9 cellular contexts compared by ENCODE assay signal in genomic region chr16:27374231-27374793, GRCh38. TPM values are rescaled to one million over a fixed set of nuclear protein-coding genes. Genes with fewer than 3 reads are reported as not detected.
DNase-seq lines count a peak whose midpoint lies in the region; ATAC-seq, FAIRE-seq and TF ChIP-seq lines count a peak whose summit lies in the region.
"Had no signal": no experiment of that assay in that cellular context is flagged by ENCODE, and none has a peak within 500 bp of the region (broad histone marks: within the 10 kb centered on the region; RNA-seq: fewer than 3 reads in every experiment).

No MANE protein-coding gene starts in this region.

- 0 out of 2 replicates have a peak overlapping the region, but pooled peaks have one; percentile 3 for H3K9ac ChIP-seq in GM12878 (ENCODE audit: control insufficient read depth, insufficient read depth, low read length)

- WGBS in GM12878 (ENCODE audit: insufficient coverage, insufficient replicate concordance, low lambda C conversion rate, missing lambda C conversion rate) = 2% methylated on average over 7 of the region's 7 CpGs
- WGBS in aorta, 2 donors = 81 to 83% methylated on average over 7 of the region's 7 CpGs

- CTCF ChIA-PET in GM12878 (lab: Yijun Ruan, JAX) = interaction anchor here (0.6 to 11.8 kb wide), 12 partner anchors 14 to 195 kb away, joined by 3 to 259 read pairs (median 13); no protein-coding TSS in a partner anchor
- CTCF ChIA-PET in Calu3 (lab: Charles Lee) = interaction anchor here (0.6 to 1.1 kb wide), 2 partner anchors 13 to 203 kb away, joined by 3 read pairs; no protein-coding TSS in a partner anchor

- no peaks in the 10 kb centered on the region for H3K79me2 ChIP-seq in GM12878 (ENCODE audit: control insufficient read depth, insufficient read depth, low read length)

- H3K9me3 ChIP-seq in GM12878 (replicated peaks; ENCODE audit: control insufficient read depth, insufficient read depth, low read length) = peaks cover 12% of the 10 kb centered on the region; the same call in 2 of the 3 replicates
- no peaks in the 10 kb centered on the region for H3K9me3 ChIP-seq in aorta (ENCODE audit: control insufficient read depth, low read length)

- H2AFZ ChIP-seq in GM12878 (ENCODE audit: control insufficient read depth, low read depth, low read length) = no peak overlapping the region

- FAIRE-seq in GM12878 (lab: Jason Lieb, UNC) = no peak

- DNase-seq in stimulated activated naive CD8-positive, alpha-beta T cell treated with anti-CD3 and anti-CD28 coated beads, Interleukin-15, Interleukin-2, amounts not matched to agents 100 U/mL and 50 U/mL, for 24 hours = no peak
- no peak for DNase-seq in stimulated activated naive CD8-positive, alpha-beta T cell treated with anti-CD3 and anti-CD28 coated beads, Interleukin-15, amount 100 ng/mL, for 72 hours
- DNase-seq in GM12878 (ENCODE audit: low read depth, low spot score) (peak; percentile 80), iPS-NIHi7 (ENCODE audit: extremely low spot score) (no peak), GM13976 (ENCODE audit: low spot score) (no peak), aorta (no peak), Calu3 (no peak)

- H3K4me2 ChIP-seq in GM12878 (ENCODE audit: control insufficient read depth, insufficient read depth) = peak overlapping the region; percentile 41

- H3K9me3 Mint-ChIP-seq in stimulated activated naive CD8-positive, alpha-beta T cell treated with anti-CD3 and anti-CD28 coated beads, Interleukin-15, amount 100 ng/mL, for 72 hours = peaks cover 13 to 18% of the 10 kb centered on the region in 2 donors
- peaks cover 3% of the 10 kb centered on the region for H3K9me3 Mint-ChIP-seq in Calu3 (ENCODE audit: low read depth, unreplicated experiment)

- no peak for TF ChIP-seq POLR2A in GM12878 (IDR thresholded peaks at IDR 0.05; ENCODE audit: low read depth, low read length)

- no peaks in the 10 kb centered on the region for H4K20me1 ChIP-seq in GM12878 (ENCODE audit: control insufficient read depth, insufficient read depth)

- H3K4me3 ChIP-seq in GM12878 (peak overlapping the region; percentile 53), aorta (ENCODE audit: low read length in 2 of 2) (no peak overlapping the region)

- POLR2A ChIA-PET in GM12878 (lab: Charles Lee) = interaction anchor here (0.7 to 9.6 kb wide), 12 partner anchors 14 to 181 kb away, joined by 3 to 208 read pairs (median 4); partner anchors contain the start of genes IL21R and KDM8

- no peaks in the 10 kb centered on the region for H3K36me3 Mint-ChIP-seq in Calu3 (ENCODE audit: insufficient read depth, unreplicated experiment)

- H3K27me3 ChIP-seq in GM12878 (replicated peaks in 1 of 2; ENCODE audit: control insufficient read depth in 2 of 2, insufficient read depth in 2 of 2, low read length in 1 of 2) = no peaks in the 10 kb centered on the region
- H3K27me3 ChIP-seq in aorta (ENCODE audit: control insufficient read depth in 1 of 2, insufficient read depth in 2 of 2, low read length in 1 of 2) = no peaks in the 10 kb centered on the region

- no peak for TF ChIP-seq CTCF in GM12878 (IDR thresholded peaks at IDR 0.05 in 2 of 3, conservative IDR thresholded peaks at IDR 0.05 in 1 of 3; ENCODE audit: control insufficient read depth in 2 of 3, extremely low read depth in 1 of 3, insufficient read depth in 1 of 3, low read depth in 3 of 3, low read length in 3 of 3)
- no peak for TF ChIP-seq CTCF in GM13976 (IDR thresholded peaks at IDR 0.05; ENCODE audit: borderline replicate concordance, control extremely low read depth, extremely low read depth, insufficient read depth, missing control alignments)
- TF ChIP-seq CTCF in Calu3 (IDR thresholded peaks at IDR 0.05; ENCODE audit: unreplicated experiment) = no peak

- intact Hi-C loops in GM12878 (cut with micrococcal nuclease; ENCODE audit: unreplicated experiment) (loop anchor here (1.0 to 2.0 kb wide), 3 partner anchors 13 to 82 kb away; no protein-coding TSS in a partner anchor), aorta (cut with DNase I) (loop anchor here in 1 of 2 donors (5.0 kb wide), 1 partner anchor 192 kb away; no protein-coding TSS in a partner anchor), Calu3 (cut with micrococcal nuclease; ENCODE audit: unreplicated experiment) (no loop called here)

- peak; percentile 13 for ATAC-seq in stimulated activated naive CD8-positive, alpha-beta T cell treated with anti-CD3 and anti-CD28 coated beads, Interleukin-15, Interleukin-2, amounts not matched to agents 100 U/mL and 50 U/mL, for 24 hours
- no peak for ATAC-seq in stimulated activated naive CD8-positive, alpha-beta T cell treated with anti-CD3 and anti-CD28 coated beads, Interleukin-15, amount 100 ng/mL, for 72 hours
- ATAC-seq in HG03175 (IDR thresholded peaks at IDR 0.05; ENCODE audit: unreplicated experiment) = peak; percentile 37
- peak; percentile 60 for ATAC-seq in GM12878
- no peak for ATAC-seq in aorta (ENCODE audit: low FRiP score)

- H3K27ac ChIP-seq in GM12878 (ENCODE audit: control insufficient read depth, insufficient read depth) (peak overlapping the region; percentile 72), aorta (ENCODE audit: low read depth in 1 of 2, low read length in 2 of 2) (no peak overlapping the region)

- RAD21 ChIA-PET in GM12878 (lab: Charles Lee; ENCODE audit: unreplicated experiment) = interaction anchor here (0.6 to 9.3 kb wide), 17 partner anchors 14 to 809 kb away, joined by 3 to 224 read pairs (median 5); partner anchors contain the start of genes IL21R and KDM8

- H3K36me3 ChIP-seq in GM12878 (ENCODE audit: control insufficient read depth in 2 of 2, insufficient read depth in 2 of 2, low read length in 1 of 2) = no peaks in the 10 kb centered on the region
- H3K36me3 ChIP-seq in aorta (ENCODE audit: control insufficient read depth in 1 of 2, insufficient read depth in 2 of 2, low read length in 1 of 2) = no peaks in the 10 kb centered on the region

- peak in 1 of 2 experiments; percentile 9; a peak in 1 of 4 replicates for TF ChIP-seq EP300 in GM12878 (IDR thresholded peaks at IDR 0.05; ENCODE audit: borderline replicate concordance in 1 of 2, control insufficient read depth in 1 of 2, low read depth in 2 of 2, low read length in 2 of 2)

- peaks cover 43% of the 10 kb centered on the region for H3K4me1 Mint-ChIP-seq in stimulated activated naive CD8-positive, alpha-beta T cell treated with anti-CD3 and anti-CD28 coated beads, Interleukin-15, amount 100 ng/mL, for 72 hours
- H3K4me1 Mint-ChIP-seq in Calu3 (ENCODE audit: low read depth, unreplicated experiment) = no peaks in the 10 kb centered on the region

- in situ Hi-C loops in GM12878 (cut with MboI) = loop anchor here (5.0 to 25.0 kb wide), 2 partner anchors 142 to 1537 kb away; no protein-coding TSS in a partner anchor
- in situ Hi-C loops in GM13976 (cut with MboI; ENCODE audit: low sequenced_read_pairs, unreplicated experiment) = loop anchor here (10.0 kb wide), 2 partner anchors 80 to 200 kb away; no protein-coding TSS in a partner anchor

- no peak overlapping the region for H3K4me3 Mint-ChIP-seq in stimulated activated naive CD8-positive, alpha-beta T cell treated with anti-CD3 and anti-CD28 coated beads, Interleukin-15, amount 100 ng/mL, for 72 hours
- no peak overlapping the region for H3K4me3 Mint-ChIP-seq in Calu3 (ENCODE audit: low read depth, unreplicated experiment)

- SMC1A ChIA-PET in GM12878 (lab: Charles Lee; ENCODE audit: uncharacterized antibody, unreplicated experiment) = interaction anchor here (0.7 to 9.6 kb wide), 17 partner anchors 7 to 174 kb away, joined by 3 to 220 read pairs (median 5); partner anchors contain the start of gene IL21R

- no peaks in the 10 kb centered on the region for H3K27me3 Mint-ChIP-seq in stimulated activated naive CD8-positive, alpha-beta T cell treated with anti-CD3 and anti-CD28 coated beads, Interleukin-15, amount 100 ng/mL, for 72 hours
- H3K27me3 Mint-ChIP-seq in Calu3 (ENCODE audit: unreplicated experiment) = peaks cover 22% of the 10 kb centered on the region

- TF ChIP-seq RAD21 in GM12878 (IDR thresholded peaks at IDR 0.05; ENCODE audit: insufficient read depth, low read depth, low read length) = no peak

- no TSS peak for BruUV-seq in GM12878 (replicated peaks; lab: Mats Ljungman, UMichigan)
- BruUV-seq in Calu3 (replicated peaks; lab: Mats Ljungman, UMichigan) = no TSS peak

- H3K4me1 ChIP-seq in GM12878 (ENCODE audit: control insufficient read depth, insufficient read depth, low read length) (peaks cover 61% of the 10 kb centered on the region), aorta (ENCODE audit: control insufficient read depth in 1 of 2, insufficient read depth in 2 of 2, low read length in 2 of 2) (no peaks in the 10 kb centered on the region)

- no peak overlapping the region for H3K27ac Mint-ChIP-seq in stimulated activated naive CD8-positive, alpha-beta T cell treated with anti-CD3 and anti-CD28 coated beads, Interleukin-15, amount 100 ng/mL, for 72 hours
- H3K27ac Mint-ChIP-seq in Calu3 (ENCODE audit: unreplicated experiment) = no peak overlapping the region

TF ChIP-seq in GM12878, 131 proteins besides CTCF, POLR2A, EP300 and RAD21 (continues in another document):
- TF ChIP-seq CEBPB (IDR thresholded peaks at IDR 0.05; ENCODE audit: borderline replicate concordance in 1 of 2, low read depth in 2 of 2, low read length in 2 of 2) = no peak
- no peak for TF ChIP-seq EZH2 (IDR thresholded peaks at IDR 0.05; ENCODE audit: borderline replicate concordance, control insufficient read depth, low read depth, low read length)
- no peak for TF ChIP-seq SREBF2 (IDR thresholded peaks at IDR 0.05; ENCODE audit: low read length)
- no peak for TF ChIP-seq SP1 (IDR thresholded peaks at IDR 0.05; ENCODE audit: low read depth, low read length)
- TF ChIP-seq BACH1 (IDR thresholded peaks at IDR 0.05; ENCODE audit: borderline replicate concordance) = no peak
- TF ChIP-seq NFXL1 (IDR thresholded peaks at IDR 0.05; ENCODE audit: borderline replicate concordance) = no peak
- TF ChIP-seq NR2F1 (conservative IDR thresholded peaks at IDR 0.05) = no peak

RNA-seq across cellular contexts. Expression of gene IL21R, which starts 27.7 kb away (rescaled TPM):
- 193 and 215 TPM in 2 replicates for total RNA-seq in GM12878 (2013; cell fraction: nucleolus; rRNA removed)
- total RNA-seq in GM12878 (2014; rRNA removed) (106 and 109 TPM in 2 replicates), GM12878 (2014; rRNA removed; fragmentation: Illumina TruSeq; extraction: Trizol) (62.9 and 66.9 TPM in 2 replicates), GM12878 (2021) (138 and 141 TPM in 2 replicates), aorta (1 to 10 TPM in 1 of 2 donors, under 1 TPM in 1; 0.65 to 3.8 TPM), Calu3 (2022) (not detected in 2 replicates)
- 25.9 TPM for polyA plus RNA-seq in GM12878 (2011; ENCODE audit: low read depth)
- polyA plus RNA-seq in GM12878 (2011; rRNA removed) (23.2 and 57.2 TPM in 2 replicates), GM12878 (2014; fragmentation: Illumina TruSeq; extraction: Trizol) (32.4 and 59.2 TPM in 2 replicates), GM12878 (2014; fragmentation: Nextera tagmentation; extraction: Ambion mirVana) (1 to 10 TPM; 5.3 to 9.7 TPM), GM12878 (2014; rRNA removed) (98.0 and 108 TPM in 2 replicates), GM12878 (2016; fragmentation: Nextera tagmentation; extraction: Ambion mirVana) (100 to 1,000 TPM; 115 to 129 TPM), aorta (under 1 TPM in 1 of 2 donors, not detected in 1; 0.08 TPM)
- 84.6 and 89.7 TPM in 2 replicates for polyA plus RNA-seq in GM12878 (2011; cell fraction: cytosol; rRNA removed)
- 71.9 and 79.4 TPM in 2 replicates for polyA plus RNA-seq in GM12878 (2011; cell fraction: nucleus; rRNA removed)
- 50.3 and 72.8 TPM in 2 replicates for polyA plus RNA-seq in GM12878 (2012)
- 175 and 195 TPM in 2 replicates for polyA minus RNA-seq in GM12878 (2011; rRNA and poly(A)+ RNA removed)
- 54.0 and 60.1 TPM in 2 replicates for polyA minus RNA-seq in GM12878 (2011; cell fraction: cytosol; rRNA and poly(A)+ RNA removed)
- polyA minus RNA-seq in GM12878 (2011; cell fraction: nucleus; rRNA and poly(A)+ RNA removed) = 65.5 and 104 TPM in 2 replicates
- total RNA-seq: Daoy had no signal

Comparison
In these comparisons a context has a peak if more than half of its experiments do, and no peak if none do; other contexts are left out.
1. ATAC-seq: peak in stimulated activated naive CD8-positive, alpha-beta T cell treated with anti-CD3 and anti-CD28 coated beads, Interleukin-15, Interleukin-2, amounts not matched to agents 100 U/mL and 50 U/mL, for 24 hours (single experiment), HG03175 (single experiment) and GM12878 (single experiment); none in stimulated activated naive CD8-positive, alpha-beta T cell treated with anti-CD3 and anti-CD28 coated beads, Interleukin-15, amount 100 ng/mL, for 72 hours (single experiment) and aorta (single experiment).
2. RNA of gene IL21R, which starts 27.7 kb away (total RNA-seq): 62.9 to 215 TPM in GM12878; 0.65 to 3.8 TPM in aorta and not detected in Calu3; every median in the first group is over 10 times any median in the second.